ENCODE assay signal across 1 cellular context in genomic region chr6:138403801-138404665, GRCh38.
A peak's percentile ranks its signal among the peaks of the same experiment; 100 is the strongest.
TF ChIP-seq lines count a peak whose summit lies in the region.

HEBP2 (plus strand) TSS chr6:138404223; CDS start chr6:138404496, 273 bp downstream.

TF ChIP-seq in K562, 482 proteins besides CTCF, POLR2A, EP300 and RAD21 (continued from another document and continues in another):
- TF ChIP-seq, protein P1, sequence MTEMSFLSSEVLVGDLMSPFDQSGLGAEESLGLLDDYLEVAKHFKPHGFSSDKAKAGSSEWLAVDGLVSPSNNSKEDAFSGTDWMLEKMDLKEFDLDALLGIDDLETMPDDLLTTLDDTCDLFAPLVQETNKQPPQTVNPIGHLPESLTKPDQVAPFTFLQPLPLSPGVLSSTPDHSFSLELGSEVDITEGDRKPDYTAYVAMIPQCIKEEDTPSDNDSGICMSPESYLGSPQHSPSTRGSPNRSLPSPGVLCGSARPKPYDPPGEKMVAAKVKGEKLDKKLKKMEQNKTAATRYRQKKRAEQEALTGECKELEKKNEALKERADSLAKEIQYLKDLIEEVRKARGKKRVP (CRISPR knock-in tag; IDR thresholded peaks at IDR 0.05): no peak
- TF ChIP-seq ZNF79 (CRISPR knock-in tag; IDR thresholded peaks at IDR 0.05; ENCODE audit: low read depth) (no peak), FOXJ2 (tag; IDR thresholded peaks at IDR 0.05) (no peak), ESRRA (IDR thresholded peaks at IDR 0.05; ENCODE audit: borderline replicate concordance, low read depth) (peak; percentile 69; the same call in 1 of the 2 replicates), ZNF175 (CRISPR knock-in tag; IDR thresholded peaks at IDR 0.05; ENCODE audit: low read depth) (no peak), MYNN (IDR thresholded peaks at IDR 0.05) (peak; percentile 79; the same call in 1 of the 2 replicates), MYNN (CRISPR knock-in tag; IDR thresholded peaks at IDR 0.05) (no peak), KLF10 (CRISPR knock-in tag; IDR thresholded peaks at IDR 0.05) (no peak), SIRT6 (IDR thresholded peaks at IDR 0.05; ENCODE audit: low read depth, low read length) (no peak), KAT8 (IDR thresholded peaks at IDR 0.05; ENCODE audit: low read depth) (no peak), OTX1 (CRISPR knock-in tag; IDR thresholded peaks at IDR 0.05) (no peak), PBX2 (CRISPR knock-in tag; IDR thresholded peaks at IDR 0.05; ENCODE audit: low read depth) (no peak), PBX2 (tag; conservative IDR thresholded peaks at IDR 0.05; ENCODE audit: low read depth) (no peak), TARDBP (IDR thresholded peaks at IDR 0.05) (no peak), MBD2 (IDR thresholded peaks at IDR 0.05; ENCODE audit: borderline replicate concordance, low read depth) (0 out of 2 replicates have a peak, but pooled peaks have one; percentile 7), ARID3B (CRISPR knock-in tag; IDR thresholded peaks at IDR 0.05; ENCODE audit: borderline replicate concordance) (no peak), TCF7L2 (IDR thresholded peaks at IDR 0.05; ENCODE audit: low read depth, low read length) (no peak), NFYB (IDR thresholded peaks at IDR 0.05; ENCODE audit: extremely low read depth, insufficient read length) (no peak), PRMT5 (CRISPR knock-in tag; IDR thresholded peaks at IDR 0.05) (no peak), ELF2 (CRISPR knock-in tag; IDR thresholded peaks at IDR 0.05) (peak; percentile 69), KDM2B (CRISPR knock-in tag; IDR thresholded peaks at IDR 0.05) (no peak), GABPB2 (CRISPR knock-in tag; conservative IDR thresholded peaks at IDR 0.05) (no peak), ATF3 (IDR thresholded peaks at IDR 0.05) (no peak; the same call in 1 of the 2 replicates), ATF3 (CRISPR knock-in tag; conservative IDR thresholded peaks at IDR 0.05) (0 out of 2 replicates have a peak, but pooled peaks have one; percentile 33), HLTF (IDR thresholded peaks at IDR 0.05) (no peak), EZH2 (IDR thresholded peaks at IDR 0.05; ENCODE audit: borderline replicate concordance, low read depth, low read length) (no peak), SRF (CRISPR knock-in tag; IDR thresholded peaks at IDR 0.05) (no peak; a peak in 1 of 4 replicates), NUFIP1 (IDR thresholded peaks at IDR 0.05; ENCODE audit: partially characterized antibody) (no peak), ZC3H11A (IDR thresholded peaks at IDR 0.05; ENCODE audit: low read depth, low read length) (no peak), BRF1 (IDR thresholded peaks at IDR 0.05; ENCODE audit: borderline replicate concordance, extremely low read depth, insufficient read length) (no peak), IFI16 (CRISPR knock-in tag; IDR thresholded peaks at IDR 0.05) (no peak), TFAM (CRISPR knock-in tag; conservative IDR thresholded peaks at IDR 0.05) (no peak), ZNF561 (CRISPR knock-in tag; conservative IDR thresholded peaks at IDR 0.05) (no peak), YBX1 (IDR thresholded peaks at IDR 0.05) (no peak), HDGF (IDR thresholded peaks at IDR 0.05) (no peak), RBBP5 (IDR thresholded peaks at IDR 0.05; ENCODE audit: borderline replicate concordance, insufficient read depth, low read length, poor library complexity, severe bottlenecking) (no peak), ZNF740 (CRISPR knock-in tag; IDR thresholded peaks at IDR 0.05) (peak; percentile 18; the same call in 1 of the 2 replicates), ZNF740 (tag; IDR thresholded peaks at IDR 0.05) (no peak), MTF1 (CRISPR knock-in tag; IDR thresholded peaks at IDR 0.05; ENCODE audit: borderline replicate concordance) (no peak), ARID2 (IDR thresholded peaks at IDR 0.05) (no peak), CHAMP1 (IDR thresholded peaks at IDR 0.05) (no peak), E4F1 (CRISPR knock-in tag; IDR thresholded peaks at IDR 0.05; ENCODE audit: borderline replicate concordance) (no peak), ZBED1 (IDR thresholded peaks at IDR 0.05) (no peak)
- TF ChIP-seq, protein P2, sequence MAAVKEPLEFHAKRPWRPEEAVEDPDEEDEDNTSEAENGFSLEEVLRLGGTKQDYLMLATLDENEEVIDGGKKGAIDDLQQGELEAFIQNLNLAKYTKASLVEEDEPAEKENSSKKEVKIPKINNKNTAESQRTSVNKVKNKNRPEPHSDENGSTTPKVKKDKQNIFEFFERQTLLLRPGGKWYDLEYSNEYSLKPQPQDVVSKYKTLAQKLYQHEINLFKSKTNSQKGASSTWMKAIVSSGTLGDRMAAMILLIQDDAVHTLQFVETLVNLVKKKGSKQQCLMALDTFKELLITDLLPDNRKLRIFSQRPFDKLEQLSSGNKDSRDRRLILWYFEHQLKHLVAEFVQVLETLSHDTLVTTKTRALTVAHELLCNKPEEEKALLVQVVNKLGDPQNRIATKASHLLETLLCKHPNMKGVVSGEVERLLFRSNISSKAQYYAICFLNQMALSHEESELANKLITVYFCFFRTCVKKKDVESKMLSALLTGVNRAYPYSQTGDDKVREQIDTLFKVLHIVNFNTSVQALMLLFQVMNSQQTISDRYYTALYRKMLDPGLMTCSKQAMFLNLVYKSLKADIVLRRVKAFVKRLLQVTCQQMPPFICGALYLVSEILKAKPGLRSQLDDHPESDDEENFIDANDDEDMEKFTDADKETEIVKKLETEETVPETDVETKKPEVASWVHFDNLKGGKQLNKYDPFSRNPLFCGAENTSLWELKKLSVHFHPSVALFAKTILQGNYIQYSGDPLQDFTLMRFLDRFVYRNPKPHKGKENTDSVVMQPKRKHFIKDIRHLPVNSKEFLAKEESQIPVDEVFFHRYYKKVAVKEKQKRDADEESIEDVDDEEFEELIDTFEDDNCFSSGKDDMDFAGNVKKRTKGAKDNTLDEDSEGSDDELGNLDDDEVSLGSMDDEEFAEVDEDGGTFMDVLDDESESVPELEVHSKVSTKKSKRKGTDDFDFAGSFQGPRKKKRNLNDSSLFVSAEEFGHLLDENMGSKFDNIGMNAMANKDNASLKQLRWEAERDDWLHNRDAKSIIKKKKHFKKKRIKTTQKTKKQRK (IDR thresholded peaks at IDR 0.05; ENCODE audit: borderline replicate concordance, low read depth, low read length): no peak
- TF ChIP-seq, protein P3, sequence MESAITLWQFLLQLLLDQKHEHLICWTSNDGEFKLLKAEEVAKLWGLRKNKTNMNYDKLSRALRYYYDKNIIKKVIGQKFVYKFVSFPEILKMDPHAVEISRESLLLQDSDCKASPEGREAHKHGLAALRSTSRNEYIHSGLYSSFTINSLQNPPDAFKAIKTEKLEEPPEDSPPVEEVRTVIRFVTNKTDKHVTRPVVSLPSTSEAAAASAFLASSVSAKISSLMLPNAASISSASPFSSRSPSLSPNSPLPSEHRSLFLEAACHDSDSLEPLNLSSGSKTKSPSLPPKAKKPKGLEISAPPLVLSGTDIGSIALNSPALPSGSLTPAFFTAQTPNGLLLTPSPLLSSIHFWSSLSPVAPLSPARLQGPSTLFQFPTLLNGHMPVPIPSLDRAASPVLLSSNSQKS (CRISPR knock-in tag; IDR thresholded peaks at IDR 0.05): no peak
- TF ChIP-seq, protein P4, sequence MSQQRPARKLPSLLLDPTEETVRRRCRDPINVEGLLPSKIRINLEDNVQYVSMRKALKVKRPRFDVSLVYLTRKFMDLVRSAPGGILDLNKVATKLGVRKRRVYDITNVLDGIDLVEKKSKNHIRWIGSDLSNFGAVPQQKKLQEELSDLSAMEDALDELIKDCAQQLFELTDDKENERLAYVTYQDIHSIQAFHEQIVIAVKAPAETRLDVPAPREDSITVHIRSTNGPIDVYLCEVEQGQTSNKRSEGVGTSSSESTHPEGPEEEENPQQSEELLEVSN (IDR thresholded peaks at IDR 0.05; ENCODE audit: borderline replicate concordance in 1 of 2, extremely low read depth in 1 of 2, insufficient read depth in 1 of 2, insufficient read length in 1 of 2, low read depth in 1 of 2, low read length in 1 of 2, poor library complexity in 1 of 2, severe bottlenecking in 1 of 2): peak; percentile 70 to 89
- TF ChIP-seq, protein P5, sequence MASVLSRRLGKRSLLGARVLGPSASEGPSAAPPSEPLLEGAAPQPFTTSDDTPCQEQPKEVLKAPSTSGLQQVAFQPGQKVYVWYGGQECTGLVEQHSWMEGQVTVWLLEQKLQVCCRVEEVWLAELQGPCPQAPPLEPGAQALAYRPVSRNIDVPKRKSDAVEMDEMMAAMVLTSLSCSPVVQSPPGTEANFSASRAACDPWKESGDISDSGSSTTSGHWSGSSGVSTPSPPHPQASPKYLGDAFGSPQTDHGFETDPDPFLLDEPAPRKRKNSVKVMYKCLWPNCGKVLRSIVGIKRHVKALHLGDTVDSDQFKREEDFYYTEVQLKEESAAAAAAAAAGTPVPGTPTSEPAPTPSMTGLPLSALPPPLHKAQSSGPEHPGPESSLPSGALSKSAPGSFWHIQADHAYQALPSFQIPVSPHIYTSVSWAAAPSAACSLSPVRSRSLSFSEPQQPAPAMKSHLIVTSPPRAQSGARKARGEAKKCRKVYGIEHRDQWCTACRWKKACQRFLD (CRISPR knock-in tag; IDR thresholded peaks at IDR 0.05): no peak; the same call in 1 of the 2 replicates
